In the genomic region with DNA sequence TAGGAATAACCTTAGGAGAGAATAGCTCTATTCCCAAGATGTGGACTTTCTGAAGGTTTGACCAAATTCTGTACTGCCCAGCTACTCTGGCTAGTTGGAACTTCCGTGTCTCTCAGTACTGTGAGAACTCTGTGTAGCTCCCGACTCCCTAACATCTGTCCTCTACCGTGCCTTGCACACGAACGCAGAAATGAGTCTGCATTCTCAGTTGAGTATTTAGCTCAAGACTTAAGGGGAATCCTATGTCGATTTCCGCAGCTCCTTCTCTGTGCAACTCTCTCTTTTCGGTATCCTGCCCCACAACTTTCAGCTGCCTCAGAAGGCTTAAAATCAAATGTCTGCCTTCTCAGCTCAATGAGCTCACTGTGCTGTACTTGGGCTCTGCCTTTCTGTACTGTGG, we compare ENCODE assay signal across 29 cellular contexts.
"Had no signal": no experiment of that assay in that cellular context is flagged by ENCODE, and none has a peak within 500 bp of the region (broad histone marks: within the 10 kb centered on the region; RNA-seq: fewer than 3 reads in every experiment).

No MANE protein-coding gene starts in this region.

- H3K27ac ChIP-seq: KMS-11, Peyer's patch, RWPE1, SJSA1 had no signal

- H3K9me3 ChIP-seq: adrenal gland, Peyer's patch, SJSA1 had no signal

- H3K36me3 ChIP-seq: adrenal gland, Peyer's patch, SJSA1 had no signal

- H3K4me1 Mint-ChIP-seq: activated T-helper 17 cell treated with anti-CD3 and anti-CD28 coated beads, Interleukin-2, amount 50 U/mL, for 72 hours; central memory CD8-positive, alpha-beta T cell had no signal

- DNase-seq: activated CD4-positive, alpha-beta T cell treated with anti-CD3 and anti-CD28 coated beads for 4 hours; activated CD8-positive, alpha-beta T cell treated with anti-CD3 and anti-CD28 coated beads for 36 hours; activated gamma-delta T cell; activated naive CD4-positive, alpha-beta T cell treated with anti-CD3 and anti-CD28 coated beads for 36 hours; activated T-cell treated with anti-CD3 and anti-CD28 coated beads for 4 hours; activated T-cell treated with anti-CD3 and anti-CD28 coated beads, Interleukin-2, amount 50 U/mL, for 48 hours; aorta; NCI-H1092 treated with DMSO at 0.1 percent for 48 hours; NCI-H1417 treated with DMSO at 0.1 percent for 48 hours; NCI-H1694; NCI-H2029; NCI-H2107; NCI-H2171 treated with DMSO at 0.1 percent for 48 hours; NCI-H226; NCI-H526; NCI-H82; Peyer's patch; SHP77; SW 1271 had no signal

- ATAC-seq: activated CD4-positive, CD25-positive, alpha-beta regulatory T cell treated with anti-CD3 and anti-CD28 coated beads, Interleukin-2, amount 50 U/mL, for 24 hours; activated CD8-positive, alpha-beta T cell treated with anti-CD3 and anti-CD28 coated beads for 36 hours; activated T-helper 17 cell treated with anti-CD3 and anti-CD28 coated beads, Interleukin-2, amount 50 U/mL, for 72 hours; SK-N-SH treated with all-trans-retinoic acid at 6 μM for 48 hours had no signal

- H3K27me3 ChIP-seq: Peyer's patch, SJSA1 had no signal

- H3K4me1 ChIP-seq: adrenal gland, Peyer's patch had no signal

- H3K4me3 Mint-ChIP-seq: activated CD8-positive, alpha-beta T cell treated with anti-CD3 and anti-CD28 coated beads for 36 hours; activated naive CD4-positive, alpha-beta T cell treated with anti-CD3 and anti-CD28 coated beads for 36 hours; activated naive CD8-positive, alpha-beta T cell; activated T-helper 17 cell treated with anti-CD3 and anti-CD28 coated beads, Interleukin-2, amount 50 U/mL, for 72 hours; central memory CD8-positive, alpha-beta T cell; T-helper 1 cell treated with Interleukin-12 subunit alpha and Interleukin-12 subunit beta and Interleukin-4 antibody, amounts not matched to agents 30 μg/mL and 1 μg/mL, for 36 hours had no signal

- H3K27ac Mint-ChIP-seq: activated CD8-positive, alpha-beta T cell treated with anti-CD3 and anti-CD28 coated beads for 36 hours; activated naive CD4-positive, alpha-beta T cell treated with anti-CD3 and anti-CD28 coated beads for 36 hours; activated naive CD8-positive, alpha-beta T cell; activated T-helper 17 cell treated with anti-CD3 and anti-CD28 coated beads, Interleukin-2, amount 50 U/mL, for 72 hours; T-helper 1 cell treated with Interleukin-12 subunit alpha and Interleukin-12 subunit beta and Interleukin-4 antibody, amounts not matched to agents 30 μg/mL and 1 μg/mL, for 36 hours had no signal

- H3K9me3 Mint-ChIP-seq: activated CD8-positive, alpha-beta T cell treated with anti-CD3 and anti-CD28 coated beads for 36 hours; activated naive CD4-positive, alpha-beta T cell treated with anti-CD3 and anti-CD28 coated beads for 36 hours; activated T-helper 17 cell treated with anti-CD3 and anti-CD28 coated beads, Interleukin-2, amount 50 U/mL, for 72 hours; central memory CD8-positive, alpha-beta T cell; T-helper 1 cell treated with Interleukin-12 subunit alpha and Interleukin-12 subunit beta and Interleukin-4 antibody, amounts not matched to agents 30 μg/mL and 1 μg/mL, for 36 hours had no signal

- H3K36me3 Mint-ChIP-seq: activated naive CD8-positive, alpha-beta T cell had no signal

- H3K4me3 ChIP-seq: adrenal gland, Peyer's patch, SJSA1 had no signal
